In the genomic region with DNA sequence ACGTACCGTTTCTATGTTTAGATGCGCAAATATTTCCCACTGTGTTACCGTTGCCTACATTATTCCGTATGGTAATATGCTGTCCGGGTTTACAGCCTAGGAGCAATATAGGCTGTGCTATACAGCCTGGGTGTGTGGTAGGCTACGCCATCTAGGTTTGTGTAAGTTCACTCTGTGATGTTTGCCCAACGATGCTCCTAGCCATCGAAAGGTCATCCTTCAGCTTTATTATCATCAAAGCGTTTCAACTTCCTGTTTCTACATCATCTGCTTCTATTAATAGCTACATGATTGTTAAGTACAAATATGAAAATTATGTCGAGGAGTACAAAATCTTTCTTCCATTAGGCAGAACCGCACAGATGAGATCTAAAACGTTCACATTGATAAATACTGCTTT, we compare ENCODE assay signal across 24 cellular contexts.
DNase-seq lines count a peak whose midpoint lies in the region; ATAC-seq and TF ChIP-seq lines count a peak whose summit lies in the region.
"Had no signal": no experiment of that assay in that cellular context is flagged by ENCODE, and none has a peak within 500 bp of the region (broad histone marks: within the 10 kb centered on the region; RNA-seq: fewer than 3 reads in every experiment).

No MANE protein-coding gene starts in this region.

- H3K36me3 Mint-ChIP-seq in memory B cell: no peaks in the 10 kb centered on the region

- peak overlapping the region; percentile 7; the same call in 1 of the 2 replicates for H3K4me3 ChIP-seq in DOHH2 (ENCODE audit: low read length)
- H3K4me3 ChIP-seq: psoas muscle, skin epidermis, tibial nerve had no signal

- ATAC-seq in memory B cell (ENCODE audit: low read depth) (no peak), HG02885 (IDR thresholded peaks at IDR 0.05; ENCODE audit: poor library complexity, unreplicated experiment) (no peak)
- ATAC-seq: activated naive CD8-positive, alpha-beta T cell treated with anti-CD3 and anti-CD28 coated beads, Interleukin-2, amount 50 U/mL, for 24 hours; HCT116; stimulated activated naive CD8-positive, alpha-beta T cell treated with anti-CD3 and anti-CD28 coated beads, Interleukin-15, amount 100 ng/mL, for 72 hours had no signal

- no peaks in the 10 kb centered on the region for H3K9me3 ChIP-seq in DOHH2 (ENCODE audit: control insufficient read depth, insufficient read depth, low read length)
- H3K9me3 ChIP-seq: neutrophil, psoas muscle, tibial nerve had no signal

- no peak overlapping the region for H3K27ac ChIP-seq in DOHH2 (ENCODE audit: low read depth, low read length)
- H3K27ac ChIP-seq: brain microvascular endothelial cell, neutrophil, psoas muscle, skin epidermis, tibial nerve, WERI-Rb-1 had no signal

- no peak for TF ChIP-seq CTCF in DOHH2 (IDR thresholded peaks at IDR 0.05; ENCODE audit: low read depth, low read length, poor library complexity, severe bottlenecking)

- H3K4me1 ChIP-seq in DOHH2 (ENCODE audit: control insufficient read depth, low read length): peaks cover 14% of the 10 kb centered on the region
- H3K4me1 ChIP-seq: tibial nerve had no signal

- no peaks in the 10 kb centered on the region for H3K79me2 ChIP-seq in DOHH2 (ENCODE audit: control insufficient read depth, low read length)

- no peaks in the 10 kb centered on the region for H4K20me1 ChIP-seq in DOHH2 (ENCODE audit: control insufficient read depth, insufficient read depth, low read depth, low read length)

- H3K4me3 Mint-ChIP-seq in memory B cell: peak overlapping the region; percentile 14
- H3K4me3 Mint-ChIP-seq: activated naive CD8-positive, alpha-beta T cell treated with anti-CD3 and anti-CD28 coated beads, Interleukin-2, amount 50 U/mL, for 24 hours; dendritic cell treated with granulocyte-macrophage colony-stimulating factor and Interleukin-4, amounts not matched to agents 40 ng/mL and 50 ng/mL, for 4 days; stimulated activated naive CD8-positive, alpha-beta T cell treated with anti-CD3 and anti-CD28 coated beads, Interleukin-15, amount 100 ng/mL, for 72 hours had no signal

- peaks cover 7% of the 10 kb centered on the region for H3K27me3 Mint-ChIP-seq in memory B cell

- H3K36me3 ChIP-seq in DOHH2 (ENCODE audit: control insufficient read depth, low read length): no peaks in the 10 kb centered on the region
- H3K36me3 ChIP-seq: brain microvascular endothelial cell, neutrophil, tibial nerve, WERI-Rb-1 had no signal

- H3K27ac Mint-ChIP-seq in memory B cell: no peak overlapping the region
- H3K27ac Mint-ChIP-seq: activated naive CD8-positive, alpha-beta T cell treated with anti-CD3 and anti-CD28 coated beads, Interleukin-2, amount 50 U/mL, for 24 hours; dendritic cell treated with granulocyte-macrophage colony-stimulating factor and Interleukin-4, amounts not matched to agents 40 ng/mL and 50 ng/mL, for 4 days; stimulated activated naive CD8-positive, alpha-beta T cell treated with anti-CD3 and anti-CD28 coated beads, Interleukin-15, amount 100 ng/mL, for 72 hours had no signal

- H3K9me2 ChIP-seq in DOHH2 (replicated peaks; ENCODE audit: control insufficient read depth, low read length): no peaks in the 10 kb centered on the region

- no peaks in the 10 kb centered on the region for H3K9me3 Mint-ChIP-seq in memory B cell
- H3K9me3 Mint-ChIP-seq: activated naive CD8-positive, alpha-beta T cell treated with anti-CD3 and anti-CD28 coated beads, Interleukin-2, amount 50 U/mL, for 24 hours; dendritic cell treated with granulocyte-macrophage colony-stimulating factor and Interleukin-4, amounts not matched to agents 40 ng/mL and 50 ng/mL, for 4 days; stimulated activated naive CD8-positive, alpha-beta T cell treated with anti-CD3 and anti-CD28 coated beads, Interleukin-15, amount 100 ng/mL, for 72 hours had no signal

- no peaks in the 10 kb centered on the region for H3K27me3 ChIP-seq in DOHH2 (ENCODE audit: control insufficient read depth, low read length)
- H3K27me3 ChIP-seq: brain microvascular endothelial cell had no signal

- H3F3A ChIP-seq in DOHH2 (ENCODE audit: control insufficient read depth, insufficient read depth): no peaks in the 10 kb centered on the region

- DNase-seq in MV-4-11 (lab: John Stamatoyannopoulos, UW): peak; percentile 83
- peak; percentile 48 to 60 for DNase-seq in SHP77 (lab: John Stamatoyannopoulos, UW)
- no peak for DNase-seq in memory B cell (ENCODE audit: low spot score in 2 of 2)
- no peak for DNase-seq in NCI-H2081 treated with DMSO at 0.1 percent for 48 hours (lab: John Stamatoyannopoulos, UW)
- no peak for DNase-seq in activated effector memory CD4-positive, alpha-beta T cell treated with anti-CD3 and anti-CD28 coated beads, Interleukin-2, amount 50 U/mL, for 16 hours
- DNase-seq: activated CD4-positive, alpha-beta T cell treated with anti-CD3 and anti-CD28 coated beads, Interleukin-2, amount 50 U/mL, for 4 hours; activated CD8-positive, alpha-beta memory T cell treated with anti-CD3 and anti-CD28 coated beads, Interleukin-2, amount 50 U/mL, for 48 hours; activated effector memory CD4-positive, alpha-beta T cell treated with Interleukin-2 at 50 U/mL for 16 hours; activated naive CD8-positive, alpha-beta T cell treated with anti-CD3 and anti-CD28 coated beads, Interleukin-2, amount 50 U/mL, for 24 hours; brain microvascular endothelial cell; head of caudate nucleus; psoas muscle; SIG-M5; stimulated activated CD4-positive, alpha-beta T cell treated with anti-CD3 and anti-CD28 coated beads, Interleukin-2, amount 100 ng/mL, for 48 hours; stimulated activated naive CD8-positive, alpha-beta T cell treated with anti-CD3 and anti-CD28 coated beads, Interleukin-15, amount 100 ng/mL, for 72 hours; T-helper 1 cell; WERI-Rb-1 had no signal

- peak overlapping the region; percentile 26 for H3K4me2 ChIP-seq in DOHH2 (ENCODE audit: low read length)

- peaks cover 12% of the 10 kb centered on the region for H3K4me1 Mint-ChIP-seq in memory B cell
- H3K4me1 Mint-ChIP-seq: stimulated activated naive CD8-positive, alpha-beta T cell treated with anti-CD3 and anti-CD28 coated beads, Interleukin-15, amount 100 ng/mL, for 72 hours had no signal

Comparison
In these comparisons a context has a peak if more than half of its experiments do, and no peak if none do; other contexts are left out.
1. DNase-seq: peak in MV-4-11 (single experiment) and SHP77 (2 of 2); none in memory B cell (0 of 2), NCI-H2081 treated with DMSO at 0.1 percent for 48 hours (single experiment) and activated effector memory CD4-positive, alpha-beta T cell treated with anti-CD3 and anti-CD28 coated beads, Interleukin-2, amount 50 U/mL, for 16 hours (single experiment).